Comparison of ENCODE assay signal across 1 cellular context in genomic region chr15:64893481-64894394, GRCh38.
TF ChIP-seq lines count a peak whose summit lies in the region.

No MANE protein-coding gene starts in this region.

TF ChIP-seq in HepG2, 621 proteins besides CTCF, POLR2A, EP300 and RAD21 (continued from another document and continues in another):
- no peak for TF ChIP-seq MNT (IDR thresholded peaks at IDR 0.05)
- no peak for TF ChIP-seq DNMT1 (CRISPR knock-in tag; IDR thresholded peaks at IDR 0.05)
- no peak for TF ChIP-seq TBL1XR1 (IDR thresholded peaks at IDR 0.05; ENCODE audit: borderline replicate concordance, low read length, partially characterized antibody)
- TF ChIP-seq KLF12 (CRISPR knock-in tag; IDR thresholded peaks at IDR 0.05; ENCODE audit: borderline replicate concordance): no peak
- TF ChIP-seq ZNF639 (CRISPR knock-in tag; conservative IDR thresholded peaks at IDR 0.05): no peak
- TF ChIP-seq ZBTB42 (CRISPR knock-in tag; IDR thresholded peaks at IDR 0.05): no peak
- no peak for TF ChIP-seq SRSF9 (IDR thresholded peaks at IDR 0.05; ENCODE audit: borderline replicate concordance, insufficient read depth, low read depth, low read length, poor library complexity, severe bottlenecking)
- TF ChIP-seq SP1 (IDR thresholded peaks at IDR 0.05): no peak
- no peak for TF ChIP-seq SP1 (CRISPR knock-in tag; IDR thresholded peaks at IDR 0.05)
- TF ChIP-seq FOXP1 (IDR thresholded peaks at IDR 0.05): no peak
- TF ChIP-seq FOXP1 (CRISPR knock-in tag; IDR thresholded peaks at IDR 0.05): no peak
- TF ChIP-seq ZNF430 (CRISPR knock-in tag; IDR thresholded peaks at IDR 0.05): 0 out of 2 replicates have a peak, but pooled peaks have one; percentile 35
- no peak for TF ChIP-seq NR2F2 (IDR thresholded peaks at IDR 0.05; ENCODE audit: borderline replicate concordance, low read depth)
- peak; percentile 60 for TF ChIP-seq ZMYM4 (CRISPR knock-in tag; IDR thresholded peaks at IDR 0.05)
- no peak for TF ChIP-seq NCOA1 (CRISPR knock-in tag; IDR thresholded peaks at IDR 0.05)
- no peak for TF ChIP-seq MEIS1 (CRISPR knock-in tag; IDR thresholded peaks at IDR 0.05; ENCODE audit: borderline replicate concordance)
- TF ChIP-seq ZNF180 (CRISPR knock-in tag; IDR thresholded peaks at IDR 0.05; ENCODE audit: borderline replicate concordance, low read depth): no peak
- TF ChIP-seq ZEB1 (IDR thresholded peaks at IDR 0.05; ENCODE audit: insufficient replicate concordance, low read depth): peak; percentile 37
- peak; percentile 38; the same call in 1 of the 2 replicates for TF ChIP-seq SALL1 (CRISPR knock-in tag; IDR thresholded peaks at IDR 0.05)
- peak; percentile 73 for TF ChIP-seq ZNF687 (CRISPR knock-in tag; IDR thresholded peaks at IDR 0.05)
- no peak for TF ChIP-seq NR0B2 (CRISPR knock-in tag; IDR thresholded peaks at IDR 0.05)
- TF ChIP-seq TAF1 (CRISPR knock-in tag; IDR thresholded peaks at IDR 0.05): 0 out of 2 replicates have a peak, but pooled peaks have one; percentile 3
- no peak for TF ChIP-seq RARG (CRISPR knock-in tag; IDR thresholded peaks at IDR 0.05; ENCODE audit: low read depth)
- no peak for TF ChIP-seq ZNF292 (CRISPR knock-in tag; IDR thresholded peaks at IDR 0.05; ENCODE audit: borderline replicate concordance, low read depth)
- no peak for TF ChIP-seq GABPA (IDR thresholded peaks at IDR 0.05; ENCODE audit: low read depth, low read length)
- peak; percentile 56; the same call in 1 of the 2 replicates for TF ChIP-seq GABPA (CRISPR knock-in tag; IDR thresholded peaks at IDR 0.05; ENCODE audit: low read depth)
- TF ChIP-seq ZNF44 (CRISPR knock-in tag; IDR thresholded peaks at IDR 0.05): no peak
- no peak for TF ChIP-seq THAP9 (CRISPR knock-in tag; IDR thresholded peaks at IDR 0.05; ENCODE audit: borderline replicate concordance)
- TF ChIP-seq ZNF564 (CRISPR knock-in tag; IDR thresholded peaks at IDR 0.05): no peak
- TF ChIP-seq BATF2 (CRISPR knock-in tag; IDR thresholded peaks at IDR 0.05): no peak
- no peak for TF ChIP-seq ZNF530 (CRISPR knock-in tag; IDR thresholded peaks at IDR 0.05; ENCODE audit: low read depth)
- TF ChIP-seq STAG1 (CRISPR knock-in tag; IDR thresholded peaks at IDR 0.05): no peak
- 0 out of 2 replicates have a peak, but pooled peaks have one; percentile 23 for TF ChIP-seq ZNF891 (CRISPR knock-in tag; IDR thresholded peaks at IDR 0.05)
- TF ChIP-seq MEF2D (CRISPR knock-in tag; IDR thresholded peaks at IDR 0.05): no peak
- no peak for TF ChIP-seq ZNF383 (CRISPR knock-in tag; IDR thresholded peaks at IDR 0.05; ENCODE audit: borderline replicate concordance)
- no peak for TF ChIP-seq ZNF777 (CRISPR knock-in tag; IDR thresholded peaks at IDR 0.05)
- TF ChIP-seq PBX3 (CRISPR knock-in tag; IDR thresholded peaks at IDR 0.05; ENCODE audit: borderline replicate concordance): no peak
- TF ChIP-seq AGO2 (optimal IDR thresholded peaks at IDR 0.05; ENCODE audit: low read depth, low read length): no peak
- no peak for TF ChIP-seq IKZF1 (IDR thresholded peaks at IDR 0.05)
- no peak for TF ChIP-seq CSRNP1 (CRISPR knock-in tag; IDR thresholded peaks at IDR 0.05)
- TF ChIP-seq RARA (CRISPR knock-in tag; IDR thresholded peaks at IDR 0.05): no peak
- no peak for TF ChIP-seq ZNF780A (CRISPR knock-in tag; IDR thresholded peaks at IDR 0.05)
- no peak for TF ChIP-seq ZNF275 (CRISPR knock-in tag; IDR thresholded peaks at IDR 0.05; ENCODE audit: borderline replicate concordance)
- no peak for TF ChIP-seq ZNF276 (CRISPR knock-in tag; IDR thresholded peaks at IDR 0.05; ENCODE audit: low read depth)
- TF ChIP-seq YEATS4 (CRISPR knock-in tag; IDR thresholded peaks at IDR 0.05; ENCODE audit: borderline replicate concordance): no peak
- peak; percentile 51; the same call in 1 of the 2 replicates for TF ChIP-seq ZBTB7B (CRISPR knock-in tag; IDR thresholded peaks at IDR 0.05)
- TF ChIP-seq ZNF10 (CRISPR knock-in tag; IDR thresholded peaks at IDR 0.05; ENCODE audit: borderline replicate concordance, low read depth): no peak
- TF ChIP-seq ZNF720 (CRISPR knock-in tag; IDR thresholded peaks at IDR 0.05): no peak
- no peak for TF ChIP-seq NR3C1 (CRISPR knock-in tag; IDR thresholded peaks at IDR 0.05)
- TF ChIP-seq ZSCAN22 (CRISPR knock-in tag; IDR thresholded peaks at IDR 0.05): no peak
